In genomic region chr15:66589429-66589828, GRCh38 we compare ENCODE assay signal across 14 cellular contexts. TPM values are rescaled to one million over a fixed set of nuclear protein-coding genes. Genes with fewer than 3 reads are reported as not detected.
"Had no signal": no experiment of that assay in that cellular context is flagged by ENCODE, and none has a peak within 500 bp of the region (broad histone marks: within the 10 kb centered on the region; RNA-seq: fewer than 3 reads in every experiment).

No MANE protein-coding gene starts in this region.

RNA-seq across cellular contexts. Expression of gene LCTL, which starts 23.6 kb away (rescaled TPM):
- total RNA-seq: cerebellum, colonic mucosa, dermis microvascular lymphatic vessel endothelial cell, esophagus mucosa, esophagus squamous epithelium, gastrocnemius medialis, kidney epithelial cell, left cardiac atrium, left ventricle myocardium superior, lower leg skin, lung, mesenteric fat pad, mucosa of descending colon had no signal
- polyA plus RNA-seq: heart right ventricle, lung had no signal
